ENCODE assay signal across 1 cellular context in genomic region chr14:52850520-52850919, GRCh38.
TF ChIP-seq lines count a peak whose summit lies in the region.

No MANE protein-coding gene starts in this region.

TF ChIP-seq in H1, 55 proteins besides CTCF, POLR2A, EP300 and RAD21 (continued from another document):
- TF ChIP-seq ATF2 (IDR thresholded peaks at IDR 0.05; ENCODE audit: low read length): no peak
- TF ChIP-seq E2F6 (IDR thresholded peaks at IDR 0.05): no peak
- TF ChIP-seq MAX (IDR thresholded peaks at IDR 0.05): no peak
